21 cellular contexts compared by ENCODE assay signal in the genomic region with DNA sequence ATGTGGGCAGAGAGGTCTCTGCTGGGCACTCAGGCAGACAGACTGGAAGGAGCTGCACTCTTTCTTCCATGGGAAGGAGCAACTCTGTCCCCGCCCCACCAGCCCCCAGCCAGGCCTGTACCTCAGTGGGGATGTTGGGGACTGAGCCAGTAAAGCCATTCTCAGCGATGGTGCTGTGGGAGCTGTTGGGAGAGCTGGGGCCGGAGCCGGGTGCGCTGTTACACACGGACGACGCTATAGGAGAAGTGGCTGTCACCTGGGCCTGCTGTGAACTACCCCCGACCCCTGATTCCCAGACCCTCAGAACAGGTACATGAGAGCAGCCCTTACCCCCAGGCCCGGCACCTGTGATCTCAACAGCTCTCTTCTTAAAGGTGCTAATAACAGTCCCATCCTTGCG. TPM values are rescaled to one million over a fixed set of nuclear protein-coding genes. Genes with fewer than 3 reads are reported as not detected.
A peak's percentile ranks its signal among the peaks of the same experiment; 100 is the strongest.
DNase-seq lines count a peak whose midpoint lies in the region; ATAC-seq, FAIRE-seq and TF ChIP-seq lines count a peak whose summit lies in the region.
"Had no signal": no experiment of that assay in that cellular context is flagged by ENCODE, and none has a peak within 500 bp of the region (broad histone marks: within the 10 kb centered on the region; RNA-seq: fewer than 3 reads in every experiment).

No MANE protein-coding gene starts in this region.

- H3K9me3 ChIP-seq in endothelial cell of umbilical vein (replicated peaks; ENCODE audit: control insufficient read depth, insufficient read depth, low read length) (no peaks in the 10 kb centered on the region), neuronal stem cell (replicated peaks in 1 of 2; ENCODE audit: control insufficient read depth in 2 of 2, insufficient read depth in 1 of 2, low read depth in 1 of 2, low read length in 2 of 2) (no peaks in the 10 kb centered on the region)
- H3K9me3 ChIP-seq: A549 had no signal

- H2BK12ac ChIP-seq in neuronal stem cell (ENCODE audit: low read length), result no peak overlapping the region

- peaks cover 15% of the 10 kb centered on the region for H3K4me1 Mint-ChIP-seq in activated naive CD8-positive, alpha-beta T cell (ENCODE audit: low read depth)
- H3K4me1 Mint-ChIP-seq in activated naive CD8-positive, alpha-beta T cell treated with anti-CD3 and anti-CD28 coated beads for 36 hours, result peaks cover 13% of the 10 kb centered on the region
- H3K4me1 Mint-ChIP-seq in naive thymus-derived CD8-positive, alpha-beta T cell, result peaks cover 7 to 19% (median 16%) of the 10 kb centered on the region in 4 donors

- no peak for TF ChIP-seq CTCF in endothelial cell of umbilical vein (IDR thresholded peaks at IDR 0.05; ENCODE audit: extremely low read depth in 1 of 2, insufficient read depth in 1 of 2, low read depth in 1 of 2, low read length in 2 of 2)

- H3K79me2 ChIP-seq in endothelial cell of umbilical vein (ENCODE audit: control insufficient read depth, insufficient read depth, low read length), result no peaks in the 10 kb centered on the region

- ATAC-seq in naive thymus-derived CD8-positive, alpha-beta T cell, result no peak
- ATAC-seq: A549, GM12878 had no signal

- no peak for TF ChIP-seq POLR2A in endothelial cell of umbilical vein (IDR thresholded peaks at IDR 0.05; ENCODE audit: low read depth, low read length)

- no peak for FAIRE-seq in endothelial cell of umbilical vein (lab: Jason Lieb, UNC)
- FAIRE-seq: A549, GM12878, GM19239, HTR-8/SVneo had no signal

- no peaks in the 10 kb centered on the region for H3K79me1 ChIP-seq in neuronal stem cell (ENCODE audit: low read depth, low read length)

- H2BK15ac ChIP-seq in neuronal stem cell (ENCODE audit: low read length), result no peak overlapping the region

- BruUV-seq in endothelial cell of umbilical vein (replicated peaks; lab: Mats Ljungman, UMichigan), result TSS peak; percentile 9

- H3K27me3 Mint-ChIP-seq in activated naive CD8-positive, alpha-beta T cell, result no peaks in the 10 kb centered on the region
- H3K27me3 Mint-ChIP-seq in activated naive CD8-positive, alpha-beta T cell treated with anti-CD3 and anti-CD28 coated beads for 36 hours, result no peaks in the 10 kb centered on the region
- no peaks in the 10 kb centered on the region for H3K27me3 Mint-ChIP-seq in naive thymus-derived CD8-positive, alpha-beta T cell
- H3K27me3 Mint-ChIP-seq: CD4-positive, alpha-beta memory T cell; IgD-negative memory B cell had no signal

- POLR2A ChIA-PET in endothelial cell of umbilical vein (lab: Charles Lee), result no interaction called here
- POLR2A ChIA-PET in naive thymus-derived CD8-positive, alpha-beta T cell (lab: Charles Lee), result interaction anchor here (0.6 to 0.8 kb wide), 2 partner anchors 96 to 239 kb away, joined by 3 to 4 read pairs; no protein-coding TSS in a partner anchor

- no peak overlapping the region for H2BK5ac ChIP-seq in neuronal stem cell (ENCODE audit: low read length)

- no peaks in the 10 kb centered on the region for H4K20me1 ChIP-seq in endothelial cell of umbilical vein (replicated peaks; ENCODE audit: control insufficient read depth, extremely low read depth, insufficient read depth, low read length)

- H3K9me1 ChIP-seq in endothelial cell of umbilical vein (replicated peaks; ENCODE audit: control insufficient read depth, extremely low read depth, insufficient read depth, low read length), result no peaks in the 10 kb centered on the region

- H4K91ac ChIP-seq in neuronal stem cell (ENCODE audit: low read depth, low read length, poor library complexity), result no peak overlapping the region

- H2AK5ac ChIP-seq in neuronal stem cell (ENCODE audit: low read depth, low read length), result no peak overlapping the region

- CTCF ChIA-PET in endothelial cell of umbilical vein (lab: Charles Lee), result interaction anchor here (0.8 to 1.4 kb wide), 2 partner anchors 13 to 76 kb away, joined by 3 to 4 read pairs; no protein-coding TSS in a partner anchor

- H3K9me3 Mint-ChIP-seq in activated naive CD8-positive, alpha-beta T cell (ENCODE audit: low read depth), result no peaks in the 10 kb centered on the region
- no peaks in the 10 kb centered on the region for H3K9me3 Mint-ChIP-seq in activated naive CD8-positive, alpha-beta T cell treated with anti-CD3 and anti-CD28 coated beads for 36 hours
- H3K9me3 Mint-ChIP-seq in naive thymus-derived CD8-positive, alpha-beta T cell, result no peaks in the 10 kb centered on the region
- H3K9me3 Mint-ChIP-seq: IgD-negative memory B cell had no signal

- intact Hi-C loops in endothelial cell of umbilical vein (cut with micrococcal nuclease), result no loop called here

- H3K23ac ChIP-seq in neuronal stem cell (ENCODE audit: low read depth, low read length, poor library complexity), result no peak overlapping the region

- H3K14ac ChIP-seq in neuronal stem cell (ENCODE audit: low read length), result no peak overlapping the region

- dilution Hi-C loops in endothelial cell of umbilical vein (cut with MboI; ENCODE audit: extremely low pct_ligation_motif_present, low sequenced_read_pairs), result no loop called here

- H3K4me3 Mint-ChIP-seq in activated naive CD8-positive, alpha-beta T cell, result no peak overlapping the region
- H3K4me3 Mint-ChIP-seq in activated naive CD8-positive, alpha-beta T cell treated with anti-CD3 and anti-CD28 coated beads for 36 hours, result no peak overlapping the region
- no peak overlapping the region for H3K4me3 Mint-ChIP-seq in naive thymus-derived CD8-positive, alpha-beta T cell
- H3K4me3 Mint-ChIP-seq: CD14-positive monocyte; CD4-positive, alpha-beta memory T cell; IgD-negative memory B cell had no signal

- no peak overlapping the region for H2BK120ac ChIP-seq in neuronal stem cell (ENCODE audit: low read depth, low read length)

- peaks cover 2% of the 10 kb centered on the region for H3K36me3 Mint-ChIP-seq in activated naive CD8-positive, alpha-beta T cell
- H3K36me3 Mint-ChIP-seq in activated naive CD8-positive, alpha-beta T cell treated with anti-CD3 and anti-CD28 coated beads for 36 hours, result peaks cover 5% of the 10 kb centered on the region
- H3K36me3 Mint-ChIP-seq in naive thymus-derived CD8-positive, alpha-beta T cell, result peaks cover 0 to 46% (median 3%) of the 10 kb centered on the region in 3 donors
- H3K36me3 Mint-ChIP-seq: IgD-negative memory B cell had no signal

- H3K27ac Mint-ChIP-seq in activated naive CD8-positive, alpha-beta T cell, result peak overlapping the region; percentile 3
- H3K27ac Mint-ChIP-seq in activated naive CD8-positive, alpha-beta T cell treated with anti-CD3 and anti-CD28 coated beads for 36 hours, result no peak overlapping the region
- H3K27ac Mint-ChIP-seq in naive thymus-derived CD8-positive, alpha-beta T cell, result peak overlapping the region in 1 of 10 donors; percentile 41
- H3K27ac Mint-ChIP-seq: CD14-positive monocyte; CD4-positive, alpha-beta memory T cell; IgD-negative memory B cell had no signal

- H3K27ac ChIP-seq in endothelial cell of umbilical vein (ENCODE audit: insufficient read depth, low read depth, low read length), result no peak overlapping the region
- no peak overlapping the region for H3K27ac ChIP-seq in neuronal stem cell (replicated peaks; ENCODE audit: low read length)
- H3K27ac ChIP-seq: 22Rv1, A549, GM23248 had no signal

- H2AFZ ChIP-seq in endothelial cell of umbilical vein (ENCODE audit: low read depth, low read length), result no peak overlapping the region
- H2AFZ ChIP-seq in neuronal stem cell (ENCODE audit: low read length), result no peak overlapping the region
- H2AFZ ChIP-seq: GM23248 had no signal

- H3K4me1 ChIP-seq in endothelial cell of umbilical vein (ENCODE audit: control insufficient read depth, extremely low read depth, insufficient read depth, low read length) (peaks cover 25% of the 10 kb centered on the region), neuronal stem cell (ENCODE audit: control insufficient read depth in 2 of 2, insufficient read depth in 1 of 2, low read depth in 1 of 2, low read length in 2 of 2) (peaks cover 18 to 19% of the 10 kb centered on the region in 2 donors)

- H3K9ac ChIP-seq in endothelial cell of umbilical vein (replicated peaks; ENCODE audit: extremely low read depth, insufficient read depth, low read length), result no peak overlapping the region
- peak overlapping the region; percentile 2 for H3K9ac ChIP-seq in neuronal stem cell (ENCODE audit: low read depth, low read length, poor library complexity)
- H3K9ac ChIP-seq: GM23248 had no signal

- DNase-seq in activated naive CD8-positive, alpha-beta T cell treated with anti-CD3 and anti-CD28 coated beads for 36 hours, result no peak
- DNase-seq in endothelial cell of umbilical vein (ENCODE audit: low read depth, low spot score), result no peak
- DNase-seq in neuronal stem cell (ENCODE audit: low spot score), result no peak
- no peak for DNase-seq in NCI-H2227 treated with DMSO at 0.1 percent for 48 hours (lab: John Stamatoyannopoulos, UW)
- DNase-seq in amygdala (lab: John Stamatoyannopoulos, UW), result no peak
- no peak for DNase-seq in naive thymus-derived CD8-positive, alpha-beta T cell
- DNase-seq: AML-193, DMS79 treated with DMSO at 0.1 percent for 48 hours, GF-D8, GM23248, HCEC 1CT, KBM-7 had no signal

- no peak overlapping the region for H3K18ac ChIP-seq in neuronal stem cell (ENCODE audit: low read length)

- H3K4me3 ChIP-seq in endothelial cell of umbilical vein (replicated peaks in 1 of 3; ENCODE audit: insufficient read depth in 1 of 3, low read depth in 1 of 3, low read length in 3 of 3), result no peak overlapping the region
- H3K4me3 ChIP-seq in neuronal stem cell (ENCODE audit: low read length in 2 of 2), result no peak overlapping the region
- H3K4me3 ChIP-seq: A549, GM12878, GM23248 had no signal

- H4K8ac ChIP-seq in neuronal stem cell (ENCODE audit: low read depth, low read length), result no peak overlapping the region

- no CpG with 5 or more reads among the region's 11 CpGs for WGBS in neuronal stem cell (ENCODE audit: extremely low coverage in 2 of 2, insufficient read length in 2 of 2, insufficient replicate concordance in 1 of 2), 2 donors

- H3K36me3 ChIP-seq in endothelial cell of umbilical vein (ENCODE audit: control insufficient read depth in 2 of 2, extremely low read depth in 1 of 2, insufficient read depth in 2 of 2, low read length in 2 of 2) (peaks cover 3 to 22% of the 10 kb centered on the region in 2 experiments), neuronal stem cell (replicated peaks in 1 of 2; ENCODE audit: control insufficient read depth in 2 of 2, insufficient read depth in 2 of 2, low read length in 2 of 2) (peaks cover 21 to 33% of the 10 kb centered on the region in 2 donors)

- H3K27me3 ChIP-seq in endothelial cell of umbilical vein (ENCODE audit: control insufficient read depth in 2 of 2, insufficient read depth in 2 of 2, low read length in 2 of 2) (no peaks in the 10 kb centered on the region), neuronal stem cell (ENCODE audit: control insufficient read depth in 3 of 3, insufficient read depth in 3 of 3, low read depth in 1 of 3, low read length in 3 of 3) (no peaks in the 10 kb centered on the region)

- no peak overlapping the region for H3K4me2 ChIP-seq in endothelial cell of umbilical vein (ENCODE audit: insufficient read depth, low read length)
- no peak overlapping the region for H3K4me2 ChIP-seq in neuronal stem cell (ENCODE audit: insufficient read depth, low read length, poor library complexity, severe bottlenecking)
- H3K4me2 ChIP-seq: A549 had no signal

- H3K4ac ChIP-seq in neuronal stem cell (ENCODE audit: low read length), result no peak overlapping the region

RNA-seq across cellular contexts. Expression of a gene that starts 21.5 kb away (rescaled TPM):
- total RNA-seq in activated naive CD8-positive, alpha-beta T cell treated with anti-CD3 and anti-CD28 coated beads for 36 hours, result 10 to 100 TPM; 30.8 to 31.1 TPM
- total RNA-seq in endothelial cell of umbilical vein, result 74.1 and 78.4 TPM in 2 replicates
- 194 and 277 TPM in 2 replicates for polyA plus RNA-seq in endothelial cell of umbilical vein
- 113 and 123 TPM in 2 replicates for polyA plus RNA-seq in endothelial cell of umbilical vein (2011; cell fraction: cytosol; rRNA removed)
- 41.9 and 49.3 TPM in 2 replicates for polyA plus RNA-seq in endothelial cell of umbilical vein (2011; cell fraction: nucleus; rRNA removed)
- polyA plus RNA-seq in endothelial cell of umbilical vein (2012), result 110 and 116 TPM in 2 replicates
- polyA minus RNA-seq in endothelial cell of umbilical vein, result 158 and 188 TPM in 2 replicates
- 79.5 TPM for polyA minus RNA-seq in endothelial cell of umbilical vein (2011; cell fraction: cytosol; rRNA and poly(A)+ RNA removed)
- 31.0 and 31.3 TPM in 2 replicates for polyA minus RNA-seq in endothelial cell of umbilical vein (2011; cell fraction: nucleus; rRNA and poly(A)+ RNA removed)
- polyA plus RNA-seq in neuronal stem cell (2013, experiment 1 of 2), result 126 TPM
- polyA plus RNA-seq in neuronal stem cell (2013, experiment 2 of 2), result 131 TPM
- 10 to 100 TPM; 15.0 to 19.1 TPM for total RNA-seq in naive thymus-derived CD8-positive, alpha-beta T cell
- 10 to 100 TPM; 25.5 to 31.3 (median 26.6) TPM for polyA plus RNA-seq in naive thymus-derived CD8-positive, alpha-beta T cell

RNA-seq across cellular contexts. Expression of a gene that starts 25.6 kb away (rescaled TPM):
- total RNA-seq in activated naive CD8-positive, alpha-beta T cell treated with anti-CD3 and anti-CD28 coated beads for 36 hours, result 100 to 1,000 TPM; 103 to 110 TPM
- total RNA-seq in endothelial cell of umbilical vein, result 68.9 and 73.5 TPM in 2 replicates
- 34.3 and 36.5 TPM in 2 replicates for polyA plus RNA-seq in endothelial cell of umbilical vein
- 40.7 and 40.9 TPM in 2 replicates for polyA plus RNA-seq in endothelial cell of umbilical vein (2011; cell fraction: cytosol; rRNA removed)
- polyA plus RNA-seq in endothelial cell of umbilical vein (2011; cell fraction: nucleus; rRNA removed), result 28.0 and 28.8 TPM in 2 replicates
- polyA plus RNA-seq in endothelial cell of umbilical vein (2012), result 42.4 and 52.8 TPM in 2 replicates
- 48.4 and 50.5 TPM in 2 replicates for polyA minus RNA-seq in endothelial cell of umbilical vein
- 43.3 TPM for polyA minus RNA-seq in endothelial cell of umbilical vein (2011; cell fraction: cytosol; rRNA and poly(A)+ RNA removed)
- 22.7 and 26.0 TPM in 2 replicates for polyA minus RNA-seq in endothelial cell of umbilical vein (2011; cell fraction: nucleus; rRNA and poly(A)+ RNA removed)
- polyA plus RNA-seq in neuronal stem cell (2013, experiment 1 of 2), result 88.7 TPM
- polyA plus RNA-seq in neuronal stem cell (2013, experiment 2 of 2), result 90.7 TPM
- total RNA-seq in naive thymus-derived CD8-positive, alpha-beta T cell, result 10 to 100 TPM; 33.3 to 36.0 TPM
- polyA plus RNA-seq in naive thymus-derived CD8-positive, alpha-beta T cell, result 10 to 100 TPM; 63.4 to 82.6 (median 66.7) TPM

RNA-seq across cellular contexts. Expression of a gene that starts 31.4 kb away (rescaled TPM):
- total RNA-seq in activated naive CD8-positive, alpha-beta T cell treated with anti-CD3 and anti-CD28 coated beads for 36 hours, result 10 to 100 TPM; 18.2 to 18.7 TPM
- 40.2 and 40.4 TPM in 2 replicates for total RNA-seq in endothelial cell of umbilical vein
- 35.4 and 40.0 TPM in 2 replicates for polyA plus RNA-seq in endothelial cell of umbilical vein
- 22.2 and 28.4 TPM in 2 replicates for polyA plus RNA-seq in endothelial cell of umbilical vein (2011; cell fraction: cytosol; rRNA removed)
- polyA plus RNA-seq in endothelial cell of umbilical vein (2011; cell fraction: nucleus; rRNA removed), result 31.7 and 40.2 TPM in 2 replicates
- polyA plus RNA-seq in endothelial cell of umbilical vein (2012), result 12.7 and 20.4 TPM in 2 replicates
- 39.3 and 54.8 TPM in 2 replicates for polyA minus RNA-seq in endothelial cell of umbilical vein
- 27.1 TPM for polyA minus RNA-seq in endothelial cell of umbilical vein (2011; cell fraction: cytosol; rRNA and poly(A)+ RNA removed)
- 15.8 and 25.9 TPM in 2 replicates for polyA minus RNA-seq in endothelial cell of umbilical vein (2011; cell fraction: nucleus; rRNA and poly(A)+ RNA removed)
- 43.3 TPM for polyA plus RNA-seq in neuronal stem cell (2013, experiment 1 of 2)
- 44.0 TPM for polyA plus RNA-seq in neuronal stem cell (2013, experiment 2 of 2)
- 10 to 100 TPM; 71.1 to 73.8 TPM for total RNA-seq in naive thymus-derived CD8-positive, alpha-beta T cell
- 10 to 100 TPM; 25.3 to 41.8 (median 27.2) TPM for polyA plus RNA-seq in naive thymus-derived CD8-positive, alpha-beta T cell

RNA-seq across cellular contexts. Expression of a gene that starts 49.7 kb away (rescaled TPM):
- 10 to 100 TPM; 18.5 to 20.1 TPM for total RNA-seq in activated naive CD8-positive, alpha-beta T cell treated with anti-CD3 and anti-CD28 coated beads for 36 hours
- total RNA-seq in endothelial cell of umbilical vein, result 9.0 and 10.1 TPM in 2 replicates
- 6.9 and 7.0 TPM in 2 replicates for polyA plus RNA-seq in endothelial cell of umbilical vein
- polyA plus RNA-seq in endothelial cell of umbilical vein (2011; cell fraction: cytosol; rRNA removed), result 5.0 and 5.5 TPM in 2 replicates
- polyA plus RNA-seq in endothelial cell of umbilical vein (2011; cell fraction: nucleus; rRNA removed), result 9.7 and 14.6 TPM in 2 replicates
- 2.6 and 5.1 TPM in 2 replicates for polyA plus RNA-seq in endothelial cell of umbilical vein (2012)
- polyA minus RNA-seq in endothelial cell of umbilical vein, result 6.5 and 12.4 TPM in 2 replicates
- 12.6 TPM for polyA minus RNA-seq in endothelial cell of umbilical vein (2011; cell fraction: cytosol; rRNA and poly(A)+ RNA removed)
- 4.3 and 5.4 TPM in 2 replicates for polyA minus RNA-seq in endothelial cell of umbilical vein (2011; cell fraction: nucleus; rRNA and poly(A)+ RNA removed)
- 7.6 TPM for polyA plus RNA-seq in neuronal stem cell (2013, experiment 1 of 2)
- 7.8 TPM for polyA plus RNA-seq in neuronal stem cell (2013, experiment 2 of 2)
- total RNA-seq in naive thymus-derived CD8-positive, alpha-beta T cell, result 1 to 10 TPM in 1 of 2 experiments, under 1 TPM in 1; 0.88 to 1.2 TPM
- polyA plus RNA-seq in naive thymus-derived CD8-positive, alpha-beta T cell, result under 1 TPM in 2 of 3 donors, not detected in 1; 0.08 to 0.24 TPM
